ENCODE assay signal across 33 cellular contexts in the genomic region with DNA sequence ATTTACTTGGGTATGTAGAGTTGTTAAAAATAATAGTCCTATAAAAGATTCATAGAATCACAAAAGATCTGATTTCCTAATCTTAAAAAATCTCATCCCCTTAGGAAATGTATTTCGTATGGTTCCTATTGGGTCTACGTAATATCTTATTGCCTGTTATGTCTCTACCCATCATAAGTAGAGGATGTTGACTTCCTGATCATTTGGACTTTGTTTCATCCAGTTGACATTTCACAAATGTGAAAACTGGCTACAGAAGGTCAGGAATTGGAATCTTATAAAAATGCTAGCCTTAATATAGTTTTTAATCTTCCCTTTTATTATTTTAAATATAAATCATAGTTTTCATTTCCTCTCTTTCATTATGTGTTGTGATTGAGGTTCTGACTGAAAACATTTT. TPM values are rescaled to one million over a fixed set of nuclear protein-coding genes. Genes with fewer than 3 reads are reported as not detected.
DNase-seq lines count a peak whose midpoint lies in the region; ATAC-seq, FAIRE-seq and TF ChIP-seq lines count a peak whose summit lies in the region.
"Had no signal": no experiment of that assay in that cellular context is flagged by ENCODE, and none has a peak within 500 bp of the region (broad histone marks: within the 10 kb centered on the region; RNA-seq: fewer than 3 reads in every experiment).

No MANE protein-coding gene starts in this region.

- H3K27ac Mint-ChIP-seq in activated naive CD4-positive, alpha-beta T cell treated with anti-CD3 and anti-CD28 coated beads, Interleukin-2, amount 10 ng/mL, durations not matched to agents 7 days and 5 days, result no peak overlapping the region
- H3K27ac Mint-ChIP-seq: B cell; CD4-positive, alpha-beta memory T cell; CD4-positive, alpha-beta T cell; CD8-positive, alpha-beta memory T cell; CD8-positive, alpha-beta T cell had no signal

- no peak for FAIRE-seq in HepG2 (lab: Jason Lieb, UNC)
- FAIRE-seq: A204.1, A549, D721Med had no signal

- no peaks in the 10 kb centered on the region for H3K27me3 Mint-ChIP-seq in activated naive CD4-positive, alpha-beta T cell treated with anti-CD3 and anti-CD28 coated beads, Interleukin-2, amount 10 ng/mL, durations not matched to agents 7 days and 5 days
- H3K27me3 Mint-ChIP-seq: B cell; CD4-positive, alpha-beta memory T cell; CD4-positive, alpha-beta T cell; CD4-positive, CD25-positive, alpha-beta regulatory T cell; CD8-positive, alpha-beta memory T cell had no signal

- no peaks in the 10 kb centered on the region for H3K4me1 Mint-ChIP-seq in activated naive CD4-positive, alpha-beta T cell treated with anti-CD3 and anti-CD28 coated beads, Interleukin-2, amount 10 ng/mL, durations not matched to agents 7 days and 5 days
- H3K4me1 Mint-ChIP-seq: B cell, CD14-positive monocyte had no signal

- no peaks in the 10 kb centered on the region for H3K79me2 ChIP-seq in HepG2 (ENCODE audit: insufficient read depth, low read length)

- CTCF ChIA-PET in HepG2 (lab: Yijun Ruan, JAX; ENCODE audit: low intra/inter-chr PET ratio, low total read pairs), result no interaction called here
- CTCF ChIA-PET in activated naive CD4-positive, alpha-beta T cell treated with anti-CD3 and anti-CD28 coated beads, Interleukin-2, amount 10 ng/mL, durations not matched to agents 7 days and 5 days (lab: Charles Lee), result no interaction called here

- no peak overlapping the region for H3K4me3 ChIP-seq in liver (ENCODE audit: low read depth in 1 of 3, low read length in 3 of 3)
- H3K4me3 ChIP-seq in HepG2 (replicated peaks in 1 of 3; ENCODE audit: insufficient read depth in 1 of 3, low read depth in 2 of 3, low read length in 3 of 3), result no peak overlapping the region
- H3K4me3 ChIP-seq: A549; BLaER1; BLaER1 treated with 17β-estradiol and CSF1 and Interleukin-3, amounts not matched to agents 10 nM and 100 nM had no signal

- no peak for TF ChIP-seq EP300 in HepG2 (IDR thresholded peaks at IDR 0.05; ENCODE audit: low read depth in 2 of 2, low read length in 2 of 2)
- no peak for TF ChIP-seq EP300 in HepG2 (CRISPR knock-in tag; IDR thresholded peaks at IDR 0.05; ENCODE audit: borderline replicate concordance)

- DNase-seq in HepG2 (ENCODE audit: low spot score) (no peak), left lobe of liver (ENCODE audit: low spot score) (no peak)
- no peak for DNase-seq in activated naive CD4-positive, alpha-beta T cell treated with anti-CD3 and anti-CD28 coated beads, Interleukin-2, amount 10 ng/mL, durations not matched to agents 7 days and 5 days
- DNase-seq: 8988T; ACHN; AML-193; BE2C; C1 segment of cervical spinal cord; Caco-2; Calu3; CD4-positive, alpha-beta memory T cell; CD4-positive, alpha-beta T cell; CD4-positive, CD25-positive, alpha-beta regulatory T cell; CD8-positive, alpha-beta memory T cell; CD8-positive, alpha-beta T cell; COR-L47; DMS 273 treated with DMSO at 0.1 percent for 48 hours; DMS153; DMS53; DMS79; DMS79 treated with DMSO at 0.1 percent for 48 hours; DND-41; EL had no signal

- POLR2A ChIA-PET in HepG2 (lab: Yijun Ruan, JAX), result no interaction called here

- no peak for TF ChIP-seq POLR2A in HepG2 (IDR thresholded peaks at IDR 0.05; ENCODE audit: insufficient read depth in 1 of 2, low read depth in 2 of 2, low read length in 2 of 2)

- H2AFZ ChIP-seq in HepG2 (ENCODE audit: low read length), result no peak overlapping the region

- in situ Hi-C loops in HepG2 (cut with HindIII; ENCODE audit: extremely low pct_ligation_motif_present, low pct_unique_long_range_greater_than_20kb), result no loop called here

- peaks cover 52% of the 10 kb centered on the region for H3K36me3 Mint-ChIP-seq in activated naive CD4-positive, alpha-beta T cell treated with anti-CD3 and anti-CD28 coated beads, Interleukin-2, amount 10 ng/mL, durations not matched to agents 7 days and 5 days

- no peak for ATAC-seq in HepG2
- ATAC-seq in left lobe of liver, result peak; percentile 66
- ATAC-seq: A549; CD8-positive, alpha-beta T cell had no signal

- H4K20me1 ChIP-seq in HepG2 (ENCODE audit: insufficient read depth, low read length), result no peaks in the 10 kb centered on the region
- H4K20me1 ChIP-seq: BLaER1; BLaER1 treated with 17β-estradiol and CSF1 and Interleukin-3, amounts not matched to agents 10 nM and 100 nM had no signal

- 83% methylated on average over 2 of the region's 2 CpGs for WGBS in liver
- 97% methylated on average over 2 of the region's 2 CpGs for WGBS in HepG2 (ENCODE audit: low lambda C conversion rate)

- H3K9ac ChIP-seq in liver (ENCODE audit: low read depth in 1 of 2, low read length in 2 of 2) (no peak overlapping the region), HepG2 (ENCODE audit: insufficient read depth, low read depth, low read length) (no peak overlapping the region)
- H3K9ac ChIP-seq: BLaER1; BLaER1 treated with 17β-estradiol and CSF1 and Interleukin-3, amounts not matched to agents 10 nM and 100 nM had no signal

- H3K9me3 ChIP-seq in liver (ENCODE audit: control insufficient read depth in 4 of 4, low read length in 3 of 4) (no peaks in the 10 kb centered on the region), HepG2 (ENCODE audit: low read length) (no peaks in the 10 kb centered on the region)
- H3K9me3 ChIP-seq: A549; BE2C; BLaER1; BLaER1 treated with 17β-estradiol and CSF1 and Interleukin-3, amounts not matched to agents 10 nM and 100 nM; Caco-2 had no signal

- H3K4me1 ChIP-seq in liver (ENCODE audit: control insufficient read depth in 4 of 4, insufficient read depth in 4 of 4, low read length in 3 of 4) (no peaks in the 10 kb centered on the region), HepG2 (ENCODE audit: insufficient read depth, low read length) (no peaks in the 10 kb centered on the region)
- H3K4me1 ChIP-seq: A549; BE2C; BLaER1; BLaER1 treated with 17β-estradiol and CSF1 and Interleukin-3, amounts not matched to agents 10 nM and 100 nM; Caco-2 had no signal

- H3K36me3 ChIP-seq in liver (ENCODE audit: control insufficient read depth in 4 of 4, insufficient read depth in 3 of 4, low read depth in 1 of 4, low read length in 3 of 4) (peaks cover 2 to 8% (median 7%) of the 10 kb centered on the region in 4 donors), HepG2 (replicated peaks in 1 of 2; ENCODE audit: control insufficient read depth in 1 of 2, insufficient read depth in 2 of 2, low read length in 2 of 2) (peaks cover 10 to 31% of the 10 kb centered on the region in 2 experiments)

- H3K27me3 ChIP-seq in liver (ENCODE audit: control insufficient read depth in 4 of 4, insufficient read depth in 4 of 4, low read length in 3 of 4) (no peaks in the 10 kb centered on the region), HepG2 (ENCODE audit: control insufficient read depth in 1 of 2, insufficient read depth in 2 of 2, low read length in 2 of 2) (no peaks in the 10 kb centered on the region)
- H3K27me3 ChIP-seq: BE2C; BLaER1; BLaER1 treated with 17β-estradiol and CSF1 and Interleukin-3, amounts not matched to agents 10 nM and 100 nM had no signal

- H3K9me3 Mint-ChIP-seq in activated naive CD4-positive, alpha-beta T cell treated with anti-CD3 and anti-CD28 coated beads, Interleukin-2, amount 10 ng/mL, durations not matched to agents 7 days and 5 days, result no peaks in the 10 kb centered on the region
- H3K9me3 Mint-ChIP-seq: CD14-positive monocyte; CD4-positive, alpha-beta memory T cell; CD4-positive, alpha-beta T cell; CD4-positive, CD25-positive, alpha-beta regulatory T cell; CD8-positive, alpha-beta memory T cell; CD8-positive, alpha-beta T cell had no signal

- no TSS peak for BruUV-seq in HepG2 (replicated peaks; lab: Mats Ljungman, UMichigan)

- H3K4me3 Mint-ChIP-seq in activated naive CD4-positive, alpha-beta T cell treated with anti-CD3 and anti-CD28 coated beads, Interleukin-2, amount 10 ng/mL, durations not matched to agents 7 days and 5 days, result no peak overlapping the region
- H3K4me3 Mint-ChIP-seq: B cell; CD14-positive monocyte; CD4-positive, alpha-beta T cell; CD4-positive, CD25-positive, alpha-beta regulatory T cell; CD8-positive, alpha-beta memory T cell; CD8-positive, alpha-beta T cell had no signal

- intact Hi-C loops in HepG2 (cut with micrococcal nuclease; ENCODE audit: unreplicated experiment), result no loop called here

- no peak overlapping the region for H3K27ac ChIP-seq in liver (ENCODE audit: low read depth in 1 of 2, low read length in 2 of 2)
- H3K27ac ChIP-seq in HepG2 (ENCODE audit: extremely low read length, insufficient read depth, low read length), result no peak overlapping the region
- H3K27ac ChIP-seq: 22Rv1; A549; BLaER1; BLaER1 treated with 17β-estradiol and CSF1 and Interleukin-3, amounts not matched to agents 10 nM and 100 nM; C4-2B had no signal

- H3K4me2 ChIP-seq in HepG2 (ENCODE audit: low read depth, low read length), result no peak overlapping the region
- H3K4me2 ChIP-seq: A549; BLaER1; BLaER1 treated with 17β-estradiol and CSF1 and Interleukin-3, amounts not matched to agents 10 nM and 100 nM had no signal

- TF ChIP-seq CTCF in liver (IDR thresholded peaks at IDR 0.05; ENCODE audit: low read depth, low read length, missing input control) (no peak), HepG2 (CRISPR knock-in tag; IDR thresholded peaks at IDR 0.05) (no peak)

- no peak for TF ChIP-seq RAD21 in liver (IDR thresholded peaks at IDR 0.05)
- no peak for TF ChIP-seq RAD21 in HepG2 (CRISPR knock-in tag; IDR thresholded peaks at IDR 0.05)

RNA-seq across cellular contexts. Expression of a gene that starts 45.2 kb away (rescaled TPM):
- 10 to 100 TPM in 1 of 2 donors, 1 to 10 TPM in 1; 5.1 to 10.6 TPM for total RNA-seq in liver
- 1 to 10 TPM; 3.3 to 3.4 TPM for polyA plus RNA-seq in liver
- total RNA-seq in HepG2 (2016; rRNA removed; fragmentation: Illumina TruSeq; extraction: Trizol), result 31.2 and 33.6 TPM in 2 replicates
- 11.5 and 12.2 TPM in 2 replicates for total RNA-seq in HepG2 (2016; cell fraction: cytosol; rRNA removed; fragmentation: Illumina TruSeq; extraction: Trizol; ENCODE audit: low read depth)
- total RNA-seq in HepG2 (2016; cell fraction: insoluble cytoplasmic fraction; rRNA removed; fragmentation: Illumina TruSeq; extraction: Trizol), result 31.8 and 36.0 TPM in 2 replicates
- 18.3 and 22.5 TPM in 2 replicates for total RNA-seq in HepG2 (2016; cell fraction: membrane; rRNA removed; fragmentation: Illumina TruSeq; extraction: Trizol)
- total RNA-seq in HepG2 (2016; cell fraction: nucleus; rRNA removed; fragmentation: Illumina TruSeq; extraction: Trizol), result 26.6 and 30.6 TPM in 2 replicates
- 13.6 and 16.4 TPM in 2 replicates for polyA plus RNA-seq in HepG2 (2011; rRNA removed)
- polyA plus RNA-seq in HepG2 (2011; cell fraction: cytosol; rRNA removed), result 13.0 and 13.1 TPM in 2 replicates
- polyA plus RNA-seq in HepG2 (2011; cell fraction: nucleus; rRNA removed), result 12.2 and 16.4 TPM in 2 replicates
- polyA plus RNA-seq in HepG2 (2012), result 10.0 and 12.9 TPM in 2 replicates
- polyA plus RNA-seq in HepG2 (2016; cell fraction: cytosol; fragmentation: Illumina TruSeq; extraction: Trizol; ENCODE audit: low read depth), result 4.6 and 7.3 TPM in 2 replicates
- polyA plus RNA-seq in HepG2 (2016; cell fraction: insoluble cytoplasmic fraction; fragmentation: Illumina TruSeq; extraction: Trizol; ENCODE audit: low read depth), result 29.7 and 30.3 TPM in 2 replicates
- polyA plus RNA-seq in HepG2 (2016; cell fraction: membrane; fragmentation: Illumina TruSeq; extraction: Trizol; ENCODE audit: low read depth), result 12.8 and 13.0 TPM in 2 replicates
- 20.5 and 23.6 TPM in 2 replicates for polyA plus RNA-seq in HepG2 (2016; cell fraction: nucleus; fragmentation: Illumina TruSeq; extraction: Trizol; ENCODE audit: insufficient read depth, low read depth)
- polyA minus RNA-seq in HepG2 (2011; rRNA and poly(A)+ RNA removed; ENCODE audit: low replicate concordance), result 16.8 and 72.0 TPM in 2 replicates
- polyA minus RNA-seq in HepG2 (2011; cell fraction: cytosol; rRNA and poly(A)+ RNA removed), result 12.2 and 16.0 TPM in 2 replicates
- polyA minus RNA-seq in HepG2 (2011; cell fraction: nucleus; rRNA and poly(A)+ RNA removed), result 34.9 and 39.3 TPM in 2 replicates
- 4.6 TPM for total RNA-seq in left lobe of liver

RNA-seq across cellular contexts. Expression of a gene that starts 46.4 kb away (rescaled TPM):
- total RNA-seq in liver (1 to 10 TPM; 2.8 to 4.0 TPM), HepG2 (2016; rRNA removed; fragmentation: Illumina TruSeq; extraction: Trizol) (31.5 and 46.5 TPM in 2 replicates), left lobe of liver (1.2 TPM)
- polyA plus RNA-seq in liver (1 to 10 TPM; 2.1 to 4.7 TPM), HepG2 (2011; rRNA removed) (4.6 and 8.2 TPM in 2 replicates)
- total RNA-seq in HepG2 (2016; cell fraction: cytosol; rRNA removed; fragmentation: Illumina TruSeq; extraction: Trizol; ENCODE audit: low read depth), result 14.8 and 18.7 TPM in 2 replicates
- 31.3 and 47.3 TPM in 2 replicates for total RNA-seq in HepG2 (2016; cell fraction: insoluble cytoplasmic fraction; rRNA removed; fragmentation: Illumina TruSeq; extraction: Trizol)
- total RNA-seq in HepG2 (2016; cell fraction: membrane; rRNA removed; fragmentation: Illumina TruSeq; extraction: Trizol), result 12.9 and 13.7 TPM in 2 replicates
- 19.0 and 21.0 TPM in 2 replicates for total RNA-seq in HepG2 (2016; cell fraction: nucleus; rRNA removed; fragmentation: Illumina TruSeq; extraction: Trizol)
- 2.3 and 3.5 TPM in 2 replicates for polyA plus RNA-seq in HepG2 (2011; cell fraction: cytosol; rRNA removed)
- 1.2 and 1.6 TPM in 2 replicates for polyA plus RNA-seq in HepG2 (2011; cell fraction: nucleus; rRNA removed)
- polyA plus RNA-seq in HepG2 (2012), result 5.6 and 15.0 TPM in 2 replicates
- polyA plus RNA-seq in HepG2 (2016; cell fraction: cytosol; fragmentation: Illumina TruSeq; extraction: Trizol; ENCODE audit: low read depth), result 11.9 and 16.6 TPM in 2 replicates
- polyA plus RNA-seq in HepG2 (2016; cell fraction: insoluble cytoplasmic fraction; fragmentation: Illumina TruSeq; extraction: Trizol; ENCODE audit: low read depth), result 46.2 and 47.9 TPM in 2 replicates
- 14.1 and 16.6 TPM in 2 replicates for polyA plus RNA-seq in HepG2 (2016; cell fraction: membrane; fragmentation: Illumina TruSeq; extraction: Trizol; ENCODE audit: low read depth)
- 17.2 and 19.3 TPM in 2 replicates for polyA plus RNA-seq in HepG2 (2016; cell fraction: nucleus; fragmentation: Illumina TruSeq; extraction: Trizol; ENCODE audit: insufficient read depth, low read depth)
- polyA minus RNA-seq in HepG2 (2011; rRNA and poly(A)+ RNA removed; ENCODE audit: low replicate concordance), result 4.0 and 7.4 TPM in 2 replicates
- 2.3 and 3.3 TPM in 2 replicates for polyA minus RNA-seq in HepG2 (2011; cell fraction: cytosol; rRNA and poly(A)+ RNA removed)
- polyA minus RNA-seq in HepG2 (2011; cell fraction: nucleus; rRNA and poly(A)+ RNA removed), result 9.8 and 12.6 TPM in 2 replicates
